23 cellular contexts compared by ENCODE assay signal in the genomic region with DNA sequence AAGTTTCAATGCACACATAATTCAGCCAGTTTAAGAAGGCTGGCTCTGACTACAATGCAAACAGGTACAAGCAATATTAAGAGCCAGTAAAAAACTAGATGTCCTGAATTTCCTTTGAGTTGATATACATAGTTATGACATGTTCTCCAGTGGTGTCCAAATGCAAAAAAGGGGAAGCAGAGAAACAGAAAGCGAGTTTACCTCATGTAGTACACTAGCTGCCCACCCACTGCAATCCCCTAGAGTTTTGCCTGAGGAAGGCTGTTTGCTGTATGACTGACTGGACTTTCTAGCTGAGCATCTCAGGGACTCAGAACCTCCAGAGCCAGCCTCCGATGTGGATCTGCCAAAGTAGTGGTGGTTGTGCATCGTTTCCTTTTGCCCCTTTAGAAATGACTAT. TPM values are rescaled to one million over a fixed set of nuclear protein-coding genes. Genes with fewer than 3 reads are reported as not detected.
"Had no signal": no experiment of that assay in that cellular context is flagged by ENCODE, and none has a peak within 500 bp of the region (broad histone marks: within the 10 kb centered on the region; RNA-seq: fewer than 3 reads in every experiment).

No MANE protein-coding gene starts in this region.

- H3K36me3 ChIP-seq: heart left ventricle, lower lobe of right lung, neural progenitor cell, right atrium auricular region, suprapubic skin, tibial artery had no signal

- H3K4me1 ChIP-seq: heart left ventricle, lower lobe of right lung, neural progenitor cell, right atrium auricular region, suprapubic skin, tibial artery had no signal

- H2AFZ ChIP-seq: neural progenitor cell had no signal

- DNase-seq: activated CD4-positive, alpha-beta T cell treated with anti-CD3 and anti-CD28 coated beads for 36 hours; activated CD4-positive, CD25-positive, alpha-beta regulatory T cell; activated CD8-positive, alpha-beta memory T cell treated with anti-CD3 and anti-CD28 coated beads, Interleukin-2, amount 10 ng/mL, durations not matched to agents 7 days and 5 days; activated CD8-positive, alpha-beta T cell treated with anti-CD3 and anti-CD28 coated beads, Interleukin-2, amount 10 ng/mL, durations not matched to agents 7 days and 5 days; activated naive CD8-positive, alpha-beta T cell treated with anti-CD3 and anti-CD28 coated beads, Interleukin-2, amount 50 U/mL, for 24 hours; activated T-cell treated with anti-CD3 and anti-CD28 coated beads, Interleukin-2, amount 50 U/mL, for 48 hours; amygdala; caudate nucleus; foreskin fibroblast; heart left ventricle; lower lobe of right lung; mesenchymal stem cell; natural killer cell; stimulated activated CD4-positive, alpha-beta T cell treated with anti-CD3 and anti-CD28 coated beads, Interleukin-15, amount 100 ng/mL, for 24 hours; stimulated activated CD4-positive, alpha-beta T cell treated with anti-CD3 and anti-CD28 coated beads, Interleukin-2, amount 100 ng/mL, for 24 hours; stimulated activated naive CD4-positive, alpha-beta T cell; tibial artery had no signal

- H3K27me3 ChIP-seq: heart left ventricle, neural progenitor cell, right atrium auricular region, suprapubic skin, tibial artery had no signal

- H3K27ac ChIP-seq: heart left ventricle, lower lobe of right lung, neural progenitor cell, right atrium auricular region, suprapubic skin, tibial artery had no signal

- H3K4me3 ChIP-seq: heart left ventricle, lower lobe of right lung, neural progenitor cell, right atrium auricular region, suprapubic skin, tibial artery had no signal

- ATAC-seq: activated CD4-positive, alpha-beta T cell treated with anti-CD3 and anti-CD28 coated beads for 36 hours; activated CD8-positive, alpha-beta memory T cell treated with anti-CD3 and anti-CD28 coated beads, Interleukin-2, amount 10 ng/mL, durations not matched to agents 7 days and 5 days; activated CD8-positive, alpha-beta T cell treated with anti-CD3 and anti-CD28 coated beads, Interleukin-2, amount 10 ng/mL, durations not matched to agents 7 days and 5 days; activated naive CD8-positive, alpha-beta T cell treated with anti-CD3 and anti-CD28 coated beads, Interleukin-2, amount 50 U/mL, for 24 hours; heart left ventricle; lower lobe of right lung; natural killer cell had no signal

- H3K9me3 ChIP-seq: lower lobe of right lung, suprapubic skin, tibial artery had no signal

RNA-seq across cellular contexts. Expression of a gene that starts 44.8 kb away (rescaled TPM):
- total RNA-seq: activated CD8-positive, alpha-beta memory T cell treated with anti-CD3 and anti-CD28 coated beads, Interleukin-2, amount 10 ng/mL, durations not matched to agents 7 days and 5 days; activated CD8-positive, alpha-beta T cell treated with anti-CD3 and anti-CD28 coated beads, Interleukin-2, amount 10 ng/mL, durations not matched to agents 7 days and 5 days; activated T-helper 2 cell treated with anti-CD3 and anti-CD28 coated beads, Interferon-gamma antibody, Interleukin-2, Interleukin-4, amounts not matched to agents 10 μg/mL and 5 μg/mL and 100 μg/mL, durations not matched to agents 14 hours and 24 hours and 36 hours; endothelial cell of umbilical vein; pulmonary artery endothelial cell had no signal
